Comparison of ENCODE assay signal across 8 cellular contexts in the genomic region with DNA sequence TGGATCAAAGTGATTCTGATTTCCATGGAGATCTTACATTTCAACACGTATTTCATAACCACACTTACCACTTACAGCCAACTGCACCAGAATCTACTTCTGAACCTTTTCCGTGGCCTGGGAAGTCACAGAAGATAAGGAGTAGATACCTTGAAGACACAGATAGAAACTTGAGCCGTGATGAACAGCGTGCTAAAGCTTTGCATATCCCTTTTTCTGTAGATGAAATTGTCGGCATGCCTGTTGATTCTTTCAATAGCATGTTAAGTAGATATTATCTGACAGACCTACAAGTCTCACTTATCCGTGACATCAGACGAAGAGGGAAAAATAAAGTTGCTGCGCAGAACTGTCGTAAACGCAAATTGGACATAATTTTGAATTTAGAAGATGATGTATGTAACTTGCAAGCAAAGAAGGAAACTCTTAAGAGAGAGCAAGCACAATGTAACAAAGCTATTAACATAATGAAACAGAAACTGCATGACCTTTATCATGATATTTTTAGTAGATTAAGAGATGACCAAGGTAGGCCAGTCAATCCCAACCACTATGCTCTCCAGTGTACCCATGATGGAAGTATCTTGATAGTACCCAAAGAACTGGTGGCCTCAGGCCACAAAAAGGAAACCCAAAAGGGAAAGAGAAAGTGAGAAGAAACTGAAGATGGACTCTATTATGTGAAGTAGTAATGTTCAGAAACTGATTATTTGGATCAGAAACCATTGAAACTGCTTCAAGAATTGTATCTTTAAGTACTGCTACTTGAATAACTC. TPM values are rescaled to one million over a fixed set of nuclear protein-coding genes. Genes with fewer than 3 reads are reported as not detected.
DNase-seq lines count a peak whose midpoint lies in the region; ATAC-seq, FAIRE-seq and TF ChIP-seq lines count a peak whose summit lies in the region.
"Not testable (repeated sequence)": the region's sequence is repeated elsewhere in the genome, so short reads cannot be mapped to it uniquely, and the experiment has no call there.

No MANE protein-coding gene starts in this region.

- H3K4me3 ChIP-seq in endothelial cell of umbilical vein (replicated peaks in 1 of 3; ENCODE audit: insufficient read depth in 1 of 3, low read depth in 1 of 3, low read length in 3 of 3); neural progenitor cell: not testable (repeated sequence)

- not testable (repeated sequence) for H3K4me2 ChIP-seq in endothelial cell of umbilical vein (ENCODE audit: insufficient read depth, low read length); neural progenitor cell

- H3F3A ChIP-seq in neural progenitor cell (ENCODE audit: low read depth), result peaks cover 86% of the 10 kb centered on the region

- peak overlapping the region; percentile 54 for H3K27ac Mint-ChIP-seq in CD4-positive, alpha-beta T cell
- peak overlapping the region; percentile 75 to 81 for H3K27ac Mint-ChIP-seq in T-cell
- peak overlapping the region; percentile 98 for H3K27ac Mint-ChIP-seq in activated T-cell treated with anti-CD3 and anti-CD28 coated beads, Interleukin-2, amount 50 U/mL, for 72 hours
- H3K27ac Mint-ChIP-seq in neural progenitor cell, result not testable (repeated sequence)

- H3K9me3 Mint-ChIP-seq in CD4-positive, alpha-beta T cell; T-cell; activated T-cell treated with anti-CD3 and anti-CD28 coated beads, Interleukin-2, amount 50 U/mL, for 72 hours; neural progenitor cell: not testable (repeated sequence)

- not testable (repeated sequence) for H3K4me1 ChIP-seq in endothelial cell of umbilical vein (ENCODE audit: control insufficient read depth, extremely low read depth, insufficient read depth, low read length); neural progenitor cell

- peak; percentile 8 for FAIRE-seq in endothelial cell of umbilical vein (lab: Jason Lieb, UNC)

- BruUV-seq in endothelial cell of umbilical vein (replicated peaks; lab: Mats Ljungman, UMichigan), result TSS peak; percentile 20

- not testable (repeated sequence) for H3K9ac ChIP-seq in endothelial cell of umbilical vein (replicated peaks; ENCODE audit: extremely low read depth, insufficient read depth, low read length); neural progenitor cell

- not testable (repeated sequence) for DNase-seq in CD4-positive, alpha-beta T cell; T-cell; activated T-cell treated with anti-CD3 and anti-CD28 coated beads, Interleukin-2, amount 50 U/mL, for 72 hours; endothelial cell of umbilical vein (ENCODE audit: low read depth, low spot score); neural progenitor cell (ENCODE audit: low spot score)
- peak; percentile 67 for DNase-seq in NAMALWA (ENCODE audit: low spot score)

- peaks cover 21 to 33% of the 10 kb centered on the region in 2 experiments for H3K36me3 ChIP-seq in endothelial cell of umbilical vein (ENCODE audit: control insufficient read depth in 2 of 2, extremely low read depth in 1 of 2, insufficient read depth in 2 of 2, low read length in 2 of 2)
- peaks cover 16% of the 10 kb centered on the region for H3K36me3 ChIP-seq in neural progenitor cell

- H3K9me3 ChIP-seq in CD4-positive, alpha-beta T cell (ENCODE audit: control insufficient read depth, low read length); endothelial cell of umbilical vein (replicated peaks; ENCODE audit: control insufficient read depth, insufficient read depth, low read length); neural progenitor cell (ENCODE audit: low read depth): not testable (repeated sequence)

- H3K27ac ChIP-seq in CD4-positive, alpha-beta T cell (ENCODE audit: low read depth, low read length); endothelial cell of umbilical vein (ENCODE audit: insufficient read depth, low read depth, low read length): not testable (repeated sequence)
- peak overlapping the region; percentile 59 for H3K27ac ChIP-seq in neural progenitor cell

- peaks cover 14% of the 10 kb centered on the region for H3K79me2 ChIP-seq in endothelial cell of umbilical vein (ENCODE audit: control insufficient read depth, insufficient read depth, low read length)
- H3K79me2 ChIP-seq in neural progenitor cell (ENCODE audit: low read depth), result peaks cover 26% of the 10 kb centered on the region

- TF ChIP-seq POLR2A in endothelial cell of umbilical vein (IDR thresholded peaks at IDR 0.05; ENCODE audit: low read depth, low read length), result not testable (repeated sequence)

- not testable (repeated sequence) for H3K9me1 ChIP-seq in endothelial cell of umbilical vein (replicated peaks; ENCODE audit: control insufficient read depth, extremely low read depth, insufficient read depth, low read length)

- dilution Hi-C loops in endothelial cell of umbilical vein (cut with MboI; ENCODE audit: extremely low pct_ligation_motif_present, low sequenced_read_pairs), result loop anchor here (25.0 kb wide), 1 partner anchor 977 kb away; a partner anchor contains a TSS

- H3K4me1 Mint-ChIP-seq in CD4-positive, alpha-beta T cell (ENCODE audit: low read depth), result peaks cover 85% of the 10 kb centered on the region
- H3K4me1 Mint-ChIP-seq in T-cell (peaks cover 82 to 88% (median 86%) of the 10 kb centered on the region in 3 donors), neural progenitor cell (peaks cover 19% of the 10 kb centered on the region)
- H3K4me1 Mint-ChIP-seq in activated T-cell treated with anti-CD3 and anti-CD28 coated beads, Interleukin-2, amount 50 U/mL, for 72 hours (ENCODE audit: low read depth), result peaks cover 78% of the 10 kb centered on the region

- H3K4me3 Mint-ChIP-seq in CD4-positive, alpha-beta T cell, result peak overlapping the region; percentile 17
- H3K4me3 Mint-ChIP-seq in T-cell, result peak overlapping the region in 1 of 3 donors; percentile 34
- H3K4me3 Mint-ChIP-seq in activated T-cell treated with anti-CD3 and anti-CD28 coated beads, Interleukin-2, amount 50 U/mL, for 72 hours, result peak overlapping the region in 1 of 2 donors; percentile 51
- H3K4me3 Mint-ChIP-seq in neural progenitor cell, result not testable (repeated sequence)

- CTCF ChIA-PET in CD4-positive, alpha-beta T cell (lab: Charles Lee); T-cell (lab: Charles Lee): not testable (repeated sequence)
- CTCF ChIA-PET in endothelial cell of umbilical vein (lab: Charles Lee), result interaction anchor here (1.6 kb wide), 1 partner anchor 94 kb away, joined by 4 read pairs; no protein-coding TSS in a partner anchor

- POLR2A ChIA-PET in CD4-positive, alpha-beta T cell (lab: Charles Lee), result interaction anchor here (0.9 to 9.6 kb wide), 4 partner anchors 12 to 120 kb away, joined by 3 to 183 read pairs (median 5); a partner anchor contains a TSS
- POLR2A ChIA-PET in T-cell (lab: Charles Lee) (interaction anchor here (0.6 to 1.4 kb wide), 3 partner anchors 10 to 30 kb away, joined by 3 to 4 read pairs (median 3); no protein-coding TSS in a partner anchor), endothelial cell of umbilical vein (lab: Charles Lee) (interaction anchor here (0.9 kb wide), 1 partner anchor 13 kb away, joined by 4 read pairs; no protein-coding TSS in a partner anchor)

- H3K27me3 ChIP-seq in CD4-positive, alpha-beta T cell (ENCODE audit: control insufficient read depth, insufficient read depth, low read length); endothelial cell of umbilical vein (ENCODE audit: control insufficient read depth in 2 of 2, insufficient read depth in 2 of 2, low read length in 2 of 2); neural progenitor cell: not testable (repeated sequence)

- H4K20me1 ChIP-seq in endothelial cell of umbilical vein (replicated peaks; ENCODE audit: control insufficient read depth, extremely low read depth, insufficient read depth, low read length), result not testable (repeated sequence)
- H4K20me1 ChIP-seq in neural progenitor cell (ENCODE audit: low read depth), result peaks cover 44% of the 10 kb centered on the region

- peaks cover 49% of the 10 kb centered on the region for H3K36me3 Mint-ChIP-seq in CD4-positive, alpha-beta T cell (ENCODE audit: low read depth)
- peaks cover 50% of the 10 kb centered on the region for H3K36me3 Mint-ChIP-seq in T-cell
- H3K36me3 Mint-ChIP-seq in activated T-cell treated with anti-CD3 and anti-CD28 coated beads, Interleukin-2, amount 50 U/mL, for 72 hours (ENCODE audit: insufficient read depth in 2 of 2), result peaks cover 3 to 48% of the 10 kb centered on the region in 2 donors
- peaks cover 33% of the 10 kb centered on the region for H3K36me3 Mint-ChIP-seq in neural progenitor cell

- TF ChIP-seq CTCF in CD4-positive, alpha-beta T cell (IDR thresholded peaks at IDR 0.05); endothelial cell of umbilical vein (IDR thresholded peaks at IDR 0.05; ENCODE audit: extremely low read depth in 1 of 2, insufficient read depth in 1 of 2, low read depth in 1 of 2, low read length in 2 of 2); neural progenitor cell (IDR thresholded peaks at IDR 0.05): not testable (repeated sequence)

- H3K27me3 Mint-ChIP-seq in CD4-positive, alpha-beta T cell; T-cell; activated T-cell treated with anti-CD3 and anti-CD28 coated beads, Interleukin-2, amount 50 U/mL, for 72 hours (ENCODE audit: low read depth); neural progenitor cell (ENCODE audit: insufficient read depth, low read depth): not testable (repeated sequence)

- intact Hi-C loops in CD4-positive, alpha-beta T cell (cut with DNase I, micrococcal nuclease); endothelial cell of umbilical vein (cut with micrococcal nuclease): not testable (repeated sequence)

- not testable (repeated sequence) for ATAC-seq in CD4-positive, alpha-beta T cell (ENCODE audit: poor library complexity)
- ATAC-seq in GM18907 (IDR thresholded peaks at IDR 0.05; ENCODE audit: unreplicated experiment), result peak; percentile 52
- ATAC-seq in HG02642 (IDR thresholded peaks at IDR 0.05; ENCODE audit: poor library complexity, unreplicated experiment), result peak; percentile 49
- ATAC-seq in T-cell (replicated peaks in 1 of 4), result peak in 1 of 4 experiments; percentile 6
- ATAC-seq in activated T-cell treated with anti-CD3 and anti-CD28 coated beads, Interleukin-2, amount 50 U/mL, for 72 hours (replicated peaks in 1 of 2), result peak; percentile 16

- H2AFZ ChIP-seq in endothelial cell of umbilical vein (ENCODE audit: low read depth, low read length); neural progenitor cell (replicated peaks): not testable (repeated sequence)

RNA-seq across cellular contexts. Expression of a gene that starts 15.2 kb away (rescaled TPM):
- 100 to 1,000 TPM; 282 to 299 TPM for total RNA-seq in CD4-positive, alpha-beta T cell
- total RNA-seq in T-cell (100 to 1,000 TPM; 388 to 478 (median 411) TPM), endothelial cell of umbilical vein (703 and 717 TPM in 2 replicates), neural progenitor cell (ENCODE audit: low replicate concordance) (552 and 601 TPM in 2 replicates)
- 100 to 1,000 TPM; 439 to 483 TPM for total RNA-seq in activated T-cell treated with anti-CD3 and anti-CD28 coated beads, Interleukin-2, amount 50 U/mL, for 72 hours
- 104 and 198 TPM in 2 replicates for polyA plus RNA-seq in endothelial cell of umbilical vein
- 420 and 499 TPM in 2 replicates for polyA plus RNA-seq in endothelial cell of umbilical vein (2011; cell fraction: cytosol; rRNA removed)
- polyA plus RNA-seq in endothelial cell of umbilical vein (2011; cell fraction: nucleus; rRNA removed), result 496 and 792 TPM in 2 replicates
- polyA plus RNA-seq in endothelial cell of umbilical vein (2012), result 674 and 1,097 TPM in 2 replicates
- polyA minus RNA-seq in endothelial cell of umbilical vein, result 165 and 169 TPM in 2 replicates
- 207 TPM for polyA minus RNA-seq in endothelial cell of umbilical vein (2011; cell fraction: cytosol; rRNA and poly(A)+ RNA removed)
- polyA minus RNA-seq in endothelial cell of umbilical vein (2011; cell fraction: nucleus; rRNA and poly(A)+ RNA removed), result 209 and 233 TPM in 2 replicates

RNA-seq across cellular contexts. Expression of a gene that starts 16.2 kb away (rescaled TPM):
- 100 to 1,000 TPM; 124 to 132 TPM for total RNA-seq in CD4-positive, alpha-beta T cell
- total RNA-seq in T-cell, result 100 to 1,000 TPM; 106 to 155 (median 148) TPM
- total RNA-seq in activated T-cell treated with anti-CD3 and anti-CD28 coated beads, Interleukin-2, amount 50 U/mL, for 72 hours, result 100 to 1,000 TPM; 201 to 221 TPM
- 184 and 200 TPM in 2 replicates for total RNA-seq in endothelial cell of umbilical vein
- 41.7 and 47.5 TPM in 2 replicates for polyA plus RNA-seq in endothelial cell of umbilical vein
- 86.6 and 94.2 TPM in 2 replicates for polyA plus RNA-seq in endothelial cell of umbilical vein (2011; cell fraction: cytosol; rRNA removed)
- 78.8 and 112 TPM in 2 replicates for polyA plus RNA-seq in endothelial cell of umbilical vein (2011; cell fraction: nucleus; rRNA removed)
- 119 and 202 TPM in 2 replicates for polyA plus RNA-seq in endothelial cell of umbilical vein (2012)
- polyA minus RNA-seq in endothelial cell of umbilical vein, result 22.8 and 24.5 TPM in 2 replicates
- polyA minus RNA-seq in endothelial cell of umbilical vein (2011; cell fraction: cytosol; rRNA and poly(A)+ RNA removed), result 44.4 TPM
- 51.5 and 52.5 TPM in 2 replicates for polyA minus RNA-seq in endothelial cell of umbilical vein (2011; cell fraction: nucleus; rRNA and poly(A)+ RNA removed)
- 249 and 360 TPM in 2 replicates for total RNA-seq in neural progenitor cell (ENCODE audit: low replicate concordance)

RNA-seq across cellular contexts. Expression of a gene that starts 33.3 kb away (rescaled TPM):
- under 1 TPM; 0.45 to 0.93 TPM for total RNA-seq in CD4-positive, alpha-beta T cell
- total RNA-seq in T-cell (1 to 10 TPM; 1.8 to 6.2 (median 5.1) TPM), endothelial cell of umbilical vein (28.4 and 40.2 TPM in 2 replicates), neural progenitor cell (ENCODE audit: low replicate concordance) (6.2 and 6.9 TPM in 2 replicates)
- 10 to 100 TPM; 18.5 to 22.2 TPM for total RNA-seq in activated T-cell treated with anti-CD3 and anti-CD28 coated beads, Interleukin-2, amount 50 U/mL, for 72 hours
- 29.6 and 30.8 TPM in 2 replicates for polyA plus RNA-seq in endothelial cell of umbilical vein
- polyA plus RNA-seq in endothelial cell of umbilical vein (2011; cell fraction: cytosol; rRNA removed), result 36.1 and 37.8 TPM in 2 replicates
- polyA plus RNA-seq in endothelial cell of umbilical vein (2011; cell fraction: nucleus; rRNA removed), result 27.3 and 32.9 TPM in 2 replicates
- polyA plus RNA-seq in endothelial cell of umbilical vein (2012), result 42.9 and 67.1 TPM in 2 replicates
- 45.2 and 45.7 TPM in 2 replicates for polyA minus RNA-seq in endothelial cell of umbilical vein
- not detected for polyA minus RNA-seq in endothelial cell of umbilical vein (2011; cell fraction: cytosol; rRNA and poly(A)+ RNA removed)
- 14.6 and 23.3 TPM in 2 replicates for polyA minus RNA-seq in endothelial cell of umbilical vein (2011; cell fraction: nucleus; rRNA and poly(A)+ RNA removed)
